ENCODE assay signal across 21 cellular contexts in the genomic region with DNA sequence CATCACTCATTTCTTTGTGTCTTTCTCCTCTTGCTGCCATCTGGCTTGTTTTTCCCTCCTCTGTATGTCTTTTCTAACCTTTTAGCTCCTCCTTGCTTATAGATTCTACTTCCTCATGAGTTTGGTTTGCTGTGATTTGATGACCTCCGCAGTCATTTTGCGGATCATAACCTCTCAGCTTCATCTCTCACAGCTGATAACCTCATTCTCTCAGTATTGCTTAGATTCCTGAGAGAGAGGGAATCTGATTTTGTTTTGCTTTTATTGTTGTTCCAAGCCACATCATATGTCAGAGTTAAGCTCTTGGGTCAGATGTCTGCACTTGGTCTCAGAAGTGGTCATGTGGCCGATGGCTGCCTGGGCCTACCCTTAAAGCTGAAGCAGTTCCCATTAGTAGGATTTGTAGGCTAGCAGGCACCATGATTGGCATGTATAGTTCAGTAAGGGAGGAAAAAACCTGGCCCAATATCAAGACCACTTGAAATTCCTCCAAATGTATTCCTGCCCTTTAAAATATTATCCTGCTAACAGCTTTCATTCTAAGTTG. TPM values are rescaled to one million over a fixed set of nuclear protein-coding genes. Genes with fewer than 3 reads are reported as not detected.
DNase-seq lines count a peak whose midpoint lies in the region; ATAC-seq and TF ChIP-seq lines count a peak whose summit lies in the region.
"Had no signal": no experiment of that assay in that cellular context is flagged by ENCODE, and none has a peak within 500 bp of the region (broad histone marks: within the 10 kb centered on the region; RNA-seq: fewer than 3 reads in every experiment).

No MANE protein-coding gene starts in this region.

- H3K9me3 Mint-ChIP-seq in glutamatergic neuron (ENCODE audit: unreplicated experiment), result peaks cover 10% of the 10 kb centered on the region
- no peaks in the 10 kb centered on the region for H3K9me3 Mint-ChIP-seq in activated naive CD4-positive, alpha-beta T cell treated with anti-CD3 and anti-CD28 coated beads, Interleukin-2, amount 50 U/mL, for 72 hours
- no peaks in the 10 kb centered on the region for H3K9me3 Mint-ChIP-seq in activated CD8-positive, alpha-beta T cell treated with anti-CD3 and anti-CD28 coated beads, Interleukin-2, amount 10 ng/mL, durations not matched to agents 7 days and 5 days (ENCODE audit: insufficient read depth)
- H3K9me3 Mint-ChIP-seq: activated CD4-positive, alpha-beta memory T cell treated with anti-CD3 and anti-CD28 coated beads, Interleukin-2, amount 10 ng/mL, durations not matched to agents 7 days and 5 days; activated T-helper 1 cell treated with anti-CD3 and anti-CD28 coated beads, Interleukin-12 subunit alpha, Interleukin-12 subunit beta, Interleukin-2, Interleukin-4 antibody, amounts not matched to agents 30 ng/mL and 10 ng/mL and 1 ng/mL, durations not matched to agents 14 hours and 24 hours and 36 hours; central memory CD8-positive, alpha-beta T cell; endodermal cell; natural killer cell treated with Interleukin-12 subunit alpha and Interleukin-12 subunit beta and Interleukin-15 and Interleukin-18, amount 100 ng/mL, for 72 hours; T-helper 1 cell treated with Interleukin-12 subunit alpha and Interleukin-12 subunit beta and Interleukin-4 antibody, amounts not matched to agents 30 μg/mL and 1 μg/mL, for 36 hours; WTC11 had no signal

- TF ChIP-seq CTCF in glutamatergic neuron (IDR thresholded peaks at IDR 0.05; ENCODE audit: partially characterized antibody, unreplicated experiment), result no peak
- TF ChIP-seq CTCF in testis (IDR thresholded peaks at IDR 0.05), result no peak

- H3K4me1 Mint-ChIP-seq in glutamatergic neuron (ENCODE audit: low read depth, unreplicated experiment), result peaks cover 60% of the 10 kb centered on the region
- H3K4me1 Mint-ChIP-seq in activated CD8-positive, alpha-beta T cell treated with anti-CD3 and anti-CD28 coated beads, Interleukin-2, amount 10 ng/mL, durations not matched to agents 7 days and 5 days (ENCODE audit: low read depth), result peaks cover 17% of the 10 kb centered on the region

- no peaks in the 10 kb centered on the region for H3K27me3 ChIP-seq in muscle layer of duodenum (ENCODE audit: low read depth, low read length)
- H3K27me3 ChIP-seq in subcutaneous abdominal adipose tissue (ENCODE audit: control insufficient read depth in 5 of 5, insufficient read depth in 4 of 5, low read length in 5 of 5), result no peaks in the 10 kb centered on the region
- H3K27me3 ChIP-seq in testis, result no peaks in the 10 kb centered on the region
- H3K27me3 ChIP-seq: MG63 had no signal

- CTCF ChIA-PET in activated CD8-positive, alpha-beta T cell treated with anti-CD3 and anti-CD28 coated beads, Interleukin-2, amount 10 ng/mL, durations not matched to agents 7 days and 5 days (lab: Charles Lee), result interaction anchor here (1.1 to 11.8 kb wide), 8 partner anchors 8 to 83 kb away, joined by 3 to 72 read pairs (median 3); no protein-coding TSS in a partner anchor

- H3K27ac ChIP-seq in muscle layer of duodenum (ENCODE audit: low read length) (peak overlapping the region; percentile 30), subcutaneous abdominal adipose tissue (ENCODE audit: low read depth, low read length) (peak overlapping the region; percentile 66), testis (no peak overlapping the region)

- no peaks in the 10 kb centered on the region for H3K9me3 ChIP-seq in muscle layer of duodenum (ENCODE audit: control insufficient read depth in 1 of 2, low read length in 2 of 2)
- H3K9me3 ChIP-seq in subcutaneous abdominal adipose tissue (ENCODE audit: control insufficient read depth in 5 of 5, low read length in 5 of 5), result no peaks in the 10 kb centered on the region
- H3K9me3 ChIP-seq in testis, result no peaks in the 10 kb centered on the region
- H3K9me3 ChIP-seq: MG63 had no signal

- TF ChIP-seq POLR2A in testis (IDR thresholded peaks at IDR 0.05), result no peak

- intact Hi-C loops in testis (cut with DNase I; ENCODE audit: low total_unique reads), result no loop called here

- H3K36me3 Mint-ChIP-seq in glutamatergic neuron (ENCODE audit: unreplicated experiment), result peaks cover 6% of the 10 kb centered on the region
- peaks cover 7 to 10% of the 10 kb centered on the region in 2 donors for H3K36me3 Mint-ChIP-seq in activated naive CD4-positive, alpha-beta T cell treated with anti-CD3 and anti-CD28 coated beads, Interleukin-2, amount 50 U/mL, for 72 hours
- H3K36me3 Mint-ChIP-seq in activated CD8-positive, alpha-beta T cell treated with anti-CD3 and anti-CD28 coated beads, Interleukin-2, amount 10 ng/mL, durations not matched to agents 7 days and 5 days (ENCODE audit: low read depth), result peaks cover 18% of the 10 kb centered on the region

- H3K4me1 ChIP-seq in muscle layer of duodenum (ENCODE audit: control insufficient read depth in 1 of 2, insufficient read depth in 2 of 2, low read length in 2 of 2) (peaks cover 0 to 3% of the 10 kb centered on the region in 2 donors), subcutaneous abdominal adipose tissue (ENCODE audit: control insufficient read depth in 5 of 5, insufficient read depth in 5 of 5, low read length in 5 of 5) (peaks cover 5 to 67% (median 47%) of the 10 kb centered on the region in 5 donors), testis (no peaks in the 10 kb centered on the region)

- peaks cover 17 to 21% of the 10 kb centered on the region in 2 donors for H3K36me3 ChIP-seq in muscle layer of duodenum (ENCODE audit: control insufficient read depth in 1 of 2, insufficient read depth in 2 of 2, low read length in 2 of 2)
- H3K36me3 ChIP-seq in subcutaneous abdominal adipose tissue (ENCODE audit: control insufficient read depth in 5 of 5, insufficient read depth in 5 of 5, low read length in 5 of 5), result peaks cover 5 to 20% (median 13%) of the 10 kb centered on the region in 5 donors
- H3K36me3 ChIP-seq in testis (ENCODE audit: low read depth, missing control alignments), result no peaks in the 10 kb centered on the region

- peaks cover 2% of the 10 kb centered on the region for H3K27me3 Mint-ChIP-seq in glutamatergic neuron (ENCODE audit: unreplicated experiment)
- no peaks in the 10 kb centered on the region for H3K27me3 Mint-ChIP-seq in activated CD8-positive, alpha-beta T cell treated with anti-CD3 and anti-CD28 coated beads, Interleukin-2, amount 10 ng/mL, durations not matched to agents 7 days and 5 days (ENCODE audit: low read depth)
- H3K27me3 Mint-ChIP-seq: activated CD4-positive, alpha-beta memory T cell treated with anti-CD3 and anti-CD28 coated beads, Interleukin-2, amount 10 ng/mL, durations not matched to agents 7 days and 5 days; central memory CD8-positive, alpha-beta T cell; natural killer cell treated with Interleukin-12 subunit alpha and Interleukin-12 subunit beta and Interleukin-15 and Interleukin-18, amount 100 ng/mL, for 72 hours had no signal

- H3K4me3 ChIP-seq in muscle layer of duodenum (ENCODE audit: low read depth in 1 of 2, low read length in 2 of 2), result no peak overlapping the region
- H3K4me3 ChIP-seq in subcutaneous abdominal adipose tissue (ENCODE audit: low read depth in 1 of 5, low read length in 5 of 5), result no peak overlapping the region
- no peak overlapping the region for H3K4me3 ChIP-seq in testis
- H3K4me3 ChIP-seq: MG63 had no signal

- H3K4me3 Mint-ChIP-seq in glutamatergic neuron (ENCODE audit: unreplicated experiment), result peak overlapping the region; percentile 72
- H3K4me3 Mint-ChIP-seq in activated CD8-positive, alpha-beta T cell treated with anti-CD3 and anti-CD28 coated beads, Interleukin-2, amount 10 ng/mL, durations not matched to agents 7 days and 5 days, result no peak overlapping the region
- H3K4me3 Mint-ChIP-seq: activated CD4-positive, alpha-beta memory T cell treated with anti-CD3 and anti-CD28 coated beads, Interleukin-2, amount 10 ng/mL, durations not matched to agents 7 days and 5 days; activated T-helper 1 cell treated with anti-CD3 and anti-CD28 coated beads, Interleukin-12 subunit alpha, Interleukin-12 subunit beta, Interleukin-2, Interleukin-4 antibody, amounts not matched to agents 30 ng/mL and 10 ng/mL and 1 ng/mL, durations not matched to agents 14 hours and 24 hours and 36 hours; central memory CD8-positive, alpha-beta T cell; endodermal cell; natural killer cell treated with Interleukin-12 subunit alpha and Interleukin-12 subunit beta and Interleukin-15 and Interleukin-18, amount 100 ng/mL, for 72 hours; T-helper 1 cell treated with Interleukin-12 subunit alpha and Interleukin-12 subunit beta and Interleukin-4 antibody, amounts not matched to agents 30 μg/mL and 1 μg/mL, for 36 hours; WTC11 had no signal

- DNase-seq in SK-MEL-5 (ENCODE audit: low read depth, low spot score) (peak; percentile 36), glutamatergic neuron (no peak), DMS53 treated with DMSO at 0.1 percent for 48 hours (lab: John Stamatoyannopoulos, UW; ENCODE audit: unreplicated experiment) (no peak), testis (no peak)
- no peak for DNase-seq in activated naive CD4-positive, alpha-beta T cell treated with anti-CD3 and anti-CD28 coated beads, Interleukin-2, amount 50 U/mL, for 72 hours (ENCODE audit: low spot score in 2 of 2)
- no peak for DNase-seq in activated CD8-positive, alpha-beta T cell treated with anti-CD3 and anti-CD28 coated beads, Interleukin-2, amount 10 ng/mL, durations not matched to agents 7 days and 5 days
- DNase-seq: activated CD4-positive, alpha-beta memory T cell treated with anti-CD3 and anti-CD28 coated beads, Interleukin-2, amount 10 ng/mL, durations not matched to agents 7 days and 5 days; endodermal cell; MG63; NCI-H2029 treated with DMSO at 0.1 percent for 48 hours; NCI-H510A; retina; SHP77; stimulated activated CD4-positive, alpha-beta T cell treated with anti-CD3 and anti-CD28 coated beads, Interleukin-1b, Interleukin-23, amount 100 ng/mL, for 48 hours had no signal

- no peak for ATAC-seq in activated naive CD4-positive, alpha-beta T cell treated with anti-CD3 and anti-CD28 coated beads, Interleukin-2, amount 50 U/mL, for 72 hours
- no peak for ATAC-seq in activated CD8-positive, alpha-beta T cell treated with anti-CD3 and anti-CD28 coated beads, Interleukin-2, amount 10 ng/mL, durations not matched to agents 7 days and 5 days
- ATAC-seq: natural killer cell treated with Interleukin-12 subunit alpha and Interleukin-12 subunit beta and Interleukin-15 and Interleukin-18, amount 100 ng/mL, for 72 hours; WTC11 had no signal

- 88 to 90% methylated on average over 3 of the region's 3 CpGs for WGBS in testis, 2 donors

- in situ Hi-C loops in SK-MEL-5 (cut with HindIII; ENCODE audit: low pct_unique_long_range_greater_than_20kb, low sequenced_read_pairs), result no loop called here

- peak overlapping the region; percentile 87 for H3K27ac Mint-ChIP-seq in glutamatergic neuron (ENCODE audit: unreplicated experiment)
- no peak overlapping the region for H3K27ac Mint-ChIP-seq in activated naive CD4-positive, alpha-beta T cell treated with anti-CD3 and anti-CD28 coated beads, Interleukin-2, amount 50 U/mL, for 72 hours
- no peak overlapping the region for H3K27ac Mint-ChIP-seq in activated CD8-positive, alpha-beta T cell treated with anti-CD3 and anti-CD28 coated beads, Interleukin-2, amount 10 ng/mL, durations not matched to agents 7 days and 5 days
- H3K27ac Mint-ChIP-seq: activated CD4-positive, alpha-beta memory T cell treated with anti-CD3 and anti-CD28 coated beads, Interleukin-2, amount 10 ng/mL, durations not matched to agents 7 days and 5 days; activated T-helper 1 cell treated with anti-CD3 and anti-CD28 coated beads, Interleukin-12 subunit alpha, Interleukin-12 subunit beta, Interleukin-2, Interleukin-4 antibody, amounts not matched to agents 30 ng/mL and 10 ng/mL and 1 ng/mL, durations not matched to agents 14 hours and 24 hours and 36 hours; endodermal cell; natural killer cell treated with Interleukin-12 subunit alpha and Interleukin-12 subunit beta and Interleukin-15 and Interleukin-18, amount 100 ng/mL, for 72 hours; T-helper 1 cell treated with Interleukin-12 subunit alpha and Interleukin-12 subunit beta and Interleukin-4 antibody, amounts not matched to agents 30 μg/mL and 1 μg/mL, for 36 hours; WTC11 had no signal

- POLR2A ChIA-PET in activated CD8-positive, alpha-beta T cell treated with anti-CD3 and anti-CD28 coated beads, Interleukin-2, amount 10 ng/mL, durations not matched to agents 7 days and 5 days (lab: Charles Lee), result no interaction called here

- H3K9ac ChIP-seq in subcutaneous abdominal adipose tissue (ENCODE audit: low read length in 5 of 5), result peak overlapping the region in 4 of 5 donors; percentile 1 to 56 (median 20)

RNA-seq across cellular contexts. Expression of a gene that starts 13.4 kb away (rescaled TPM):
- 72.6 and 74.1 TPM in 2 replicates for total RNA-seq in SK-MEL-5 (2014; rRNA removed; shearing (Covaris generic))
- 68.2 and 86.8 TPM in 2 replicates for polyA plus RNA-seq in SK-MEL-5 (2015; cell fraction: cytosol; rRNA removed)
- polyA plus RNA-seq in SK-MEL-5 (2015; cell fraction: nucleus; rRNA removed), result 47.2 and 48.1 TPM in 2 replicates
- 310 TPM for total RNA-seq in glutamatergic neuron (ENCODE audit: unreplicated experiment)
- 10 to 100 TPM; 30.5 to 51.1 TPM for total RNA-seq in activated naive CD4-positive, alpha-beta T cell treated with anti-CD3 and anti-CD28 coated beads, Interleukin-2, amount 50 U/mL, for 72 hours
- 10 to 100 TPM; 39.8 to 41.4 TPM for total RNA-seq in activated CD8-positive, alpha-beta T cell treated with anti-CD3 and anti-CD28 coated beads, Interleukin-2, amount 10 ng/mL, durations not matched to agents 7 days and 5 days
- total RNA-seq in testis, result 10 to 100 TPM; 55.9 to 69.6 TPM
- 63.4 TPM for polyA plus RNA-seq in testis (ENCODE audit: insufficient read depth, low read depth, low replicate concordance)

RNA-seq across cellular contexts. Expression of a gene that starts 13.8 kb away (rescaled TPM):
- 1.4 and 3.8 TPM in 2 replicates for total RNA-seq in SK-MEL-5 (2014; rRNA removed; shearing (Covaris generic))
- polyA plus RNA-seq in SK-MEL-5 (2015; cell fraction: cytosol; rRNA removed), result 14.2 and 14.8 TPM in 2 replicates
- 7.1 and 8.3 TPM in 2 replicates for polyA plus RNA-seq in SK-MEL-5 (2015; cell fraction: nucleus; rRNA removed)
- total RNA-seq in glutamatergic neuron (ENCODE audit: unreplicated experiment) (96.2 TPM), testis (10 to 100 TPM; 63.6 to 79.1 TPM)
- 10 to 100 TPM in 1 of 2 donors, 1 to 10 TPM in 1; 2.6 to 13.7 TPM for total RNA-seq in activated naive CD4-positive, alpha-beta T cell treated with anti-CD3 and anti-CD28 coated beads, Interleukin-2, amount 50 U/mL, for 72 hours
- 10 to 100 TPM; 14.8 to 16.2 TPM for total RNA-seq in activated CD8-positive, alpha-beta T cell treated with anti-CD3 and anti-CD28 coated beads, Interleukin-2, amount 10 ng/mL, durations not matched to agents 7 days and 5 days
- 140 TPM for polyA plus RNA-seq in testis (ENCODE audit: insufficient read depth, low read depth, low replicate concordance)

Comparison
In these comparisons a context has a peak if more than half of its experiments do, and no peak if none do; other contexts are left out.
1. H3K27ac ChIP-seq: peak in muscle layer of duodenum (single experiment) and subcutaneous abdominal adipose tissue (single experiment); none in testis (0 of 2).